Comparison of ENCODE assay signal across 8 cellular contexts in genomic region chr9:37592108-37592951, GRCh38. TPM values are rescaled to one million over a fixed set of nuclear protein-coding genes. Genes with fewer than 3 reads are reported as not detected.
DNase-seq lines count a peak whose midpoint lies in the region; ATAC-seq and TF ChIP-seq lines count a peak whose summit lies in the region.

Gene TOMM5 (minus strand): TSS chr9:37592597. CDS start chr9:37592532, 65 bp downstream.

- peak within 1 kb of the TSS; percentile 95 to 100 (median 98) for H3K4me3 Mint-ChIP-seq in IgD-negative memory B cell

- H3K36me3 ChIP-seq in mucosa of descending colon (ENCODE audit: low read depth) = no peaks in the 10 kb centered on the region

- peak within 1 kb of the TSS; percentile 92 to 98 (median 95) for H3K27ac Mint-ChIP-seq in IgD-negative memory B cell

- H3K27me3 Mint-ChIP-seq in IgD-negative memory B cell = peaks cover 2% of the 10 kb centered on the region

- H3K9me3 Mint-ChIP-seq in IgD-negative memory B cell = no peaks in the 10 kb centered on the region

- TF ChIP-seq CTCF in mucosa of descending colon (IDR thresholded peaks at IDR 0.05) = no peak

- peak; percentile 75 for ATAC-seq in GM21576 (IDR thresholded peaks at IDR 0.05; ENCODE audit: unreplicated experiment)
- peak; percentile 99 for ATAC-seq in mucosa of descending colon

- no peaks in the 10 kb centered on the region for H3K9me3 ChIP-seq in mucosa of descending colon

- H3K4me1 Mint-ChIP-seq in IgD-negative memory B cell = peaks cover 20 to 41% (median 24%) of the 10 kb centered on the region in 3 donors

- peaks cover 2% of the 10 kb centered on the region for H3K36me3 Mint-ChIP-seq in IgD-negative memory B cell

- H3K27ac ChIP-seq in epithelial cell of prostate = peak within 1 kb of the TSS; percentile 64

- peak; percentile 82 for DNase-seq in DMS114 treated with DMSO at 0.1 percent for 48 hours (lab: John Stamatoyannopoulos, UW; ENCODE audit: unreplicated experiment)
- peak; percentile 92 for DNase-seq in OCI-M1 (lab: John Stamatoyannopoulos, UW)
- DNase-seq in activated T-cell treated with anti-CD3 and anti-CD28 coated beads for 4 hours = peak; percentile 85
- peak; percentile 68 for DNase-seq in epithelial cell of prostate (ENCODE audit: low read depth, low spot score)
- DNase-seq in mucosa of descending colon = peak; percentile 94 to 95 (median 95)
- peak; percentile 87 for DNase-seq in stimulated activated CD8-positive, alpha-beta memory T cell treated with anti-CD3 and anti-CD28 coated beads, Interleukin-4, amount 100 ng/mL, for 24 hours (ENCODE audit: low read depth)

- H3K4me3 ChIP-seq in mucosa of descending colon = peak within 1 kb of the TSS; percentile 98

- intact Hi-C loops in mucosa of descending colon (cut with DNase I, micrococcal nuclease) = no loop called here

- H3K4me1 ChIP-seq in mucosa of descending colon (ENCODE audit: low read depth) = peaks cover 29% of the 10 kb centered on the region

RNA-seq across cellular contexts. Expression of gene TOMM5, which starts in this region (rescaled TPM):
- polyA plus RNA-seq in IgD-negative memory B cell = 166 TPM
- total RNA-seq in mucosa of descending colon = 10 to 100 TPM; 45.6 to 72.9 (median 68.1) TPM

Comparison
In these comparisons a context has a peak if more than half of its experiments do, and no peak if none do; other contexts are left out.
1. Peak in every context shown above with its lines: DNase-seq, ATAC-seq, H3K4me3 ChIP-seq and H3K27ac ChIP-seq.